In the genomic region with DNA sequence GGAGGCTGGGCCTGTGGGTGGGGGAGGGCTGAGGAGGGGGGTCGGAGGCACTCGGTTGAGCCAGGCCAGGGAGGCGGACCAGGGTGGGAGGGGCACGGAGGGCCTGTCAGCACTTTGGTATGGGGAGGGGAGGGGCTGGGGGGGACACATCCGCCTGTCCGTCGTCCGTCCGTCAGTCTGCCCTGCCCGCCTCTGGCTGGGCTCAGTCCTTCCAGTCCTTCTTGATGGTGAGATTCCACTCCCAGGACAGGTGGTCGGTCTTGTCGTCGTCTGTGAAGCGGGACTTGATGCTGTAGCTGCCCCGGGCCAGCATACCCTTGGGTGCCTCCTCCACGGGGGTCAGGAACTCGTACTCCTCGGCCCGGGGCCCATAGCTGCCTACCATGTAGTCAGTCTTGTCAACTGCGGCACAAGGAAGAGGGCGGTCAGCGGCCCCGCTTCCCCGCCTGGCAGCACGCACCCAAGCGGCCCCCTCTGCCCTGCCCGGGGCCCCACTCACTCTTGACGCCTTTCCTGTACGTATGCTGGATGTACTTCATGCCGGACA, we compare ENCODE assay signal across 6 cellular contexts. TPM values are rescaled to one million over a fixed set of nuclear protein-coding genes. Genes with fewer than 3 reads are reported as not detected.
DNase-seq lines count a peak whose midpoint lies in the region; ATAC-seq, FAIRE-seq and TF ChIP-seq lines count a peak whose summit lies in the region.

No MANE protein-coding gene starts in this region.

- H3K9me3 Mint-ChIP-seq in T-cell = no peaks in the 10 kb centered on the region

- peaks cover 0 to 10% of the 10 kb centered on the region in 2 donors for H3K36me3 ChIP-seq in kidney (ENCODE audit: control insufficient read depth in 1 of 2, insufficient read depth in 2 of 2, low read length in 2 of 2)

- peak overlapping the region in 2 of 3 donors; percentile 41 to 81 for H3K4me3 Mint-ChIP-seq in T-cell

- H3K4me3 ChIP-seq in GM12875 (ENCODE audit: low read depth, low read length) (peak overlapping the region; percentile 81), kidney (ENCODE audit: low read length in 2 of 2) (no peak overlapping the region)

- H3K27ac Mint-ChIP-seq in T-cell = no peak overlapping the region

- H3K36me3 Mint-ChIP-seq in T-cell = no peaks in the 10 kb centered on the region

- H3K9me3 ChIP-seq in kidney (ENCODE audit: control insufficient read depth in 1 of 2, low read length in 2 of 2) = no peaks in the 10 kb centered on the region

- POLR2A ChIA-PET in T-cell (lab: Charles Lee) = no interaction called here

- ATAC-seq in T-cell (replicated peaks in 1 of 4) = no peak
- ATAC-seq in HG03159 (IDR thresholded peaks at IDR 0.05; ENCODE audit: unreplicated experiment) = no peak
- no peak for ATAC-seq in GM21528 (IDR thresholded peaks at IDR 0.05; ENCODE audit: low FRiP score, unreplicated experiment)
- no peak for ATAC-seq in HG03095 (IDR thresholded peaks at IDR 0.05; ENCODE audit: unreplicated experiment)

- CTCF ChIA-PET in T-cell (lab: Charles Lee) = no interaction called here

- no peak for FAIRE-seq in kidney (lab: Jason Lieb, UNC)

- intact Hi-C loops in kidney (cut with DNase I) = no loop called here

- H3K4me1 Mint-ChIP-seq in T-cell = peaks cover 34 to 47% (median 35%) of the 10 kb centered on the region in 3 donors

- DNase-seq in T-cell = no peak
- DNase-seq in kidney = peak; percentile 88

- H3K27ac ChIP-seq in kidney (ENCODE audit: low read depth in 2 of 2, low read length in 2 of 2) = peak overlapping the region in 1 of 2 donors; percentile 51

- H3K9ac ChIP-seq in kidney (ENCODE audit: low read length in 2 of 2) = no peak overlapping the region

- H3K27me3 Mint-ChIP-seq in T-cell = no peaks in the 10 kb centered on the region

- H3K4me1 ChIP-seq in kidney (ENCODE audit: control insufficient read depth in 1 of 2, insufficient read depth in 1 of 2, low read depth in 1 of 2, low read length in 2 of 2) = peaks cover 35 to 41% of the 10 kb centered on the region in 2 donors

- TF ChIP-seq CTCF in GM12875 (IDR thresholded peaks at IDR 0.05; ENCODE audit: borderline replicate concordance, insufficient read depth, low read depth, low read length) (no peak), kidney (IDR thresholded peaks at IDR 0.05; ENCODE audit: borderline replicate concordance, extremely low read depth, insufficient read depth) (no peak)

RNA-seq across cellular contexts. Expression of a gene that starts 2.4 kb away (rescaled TPM):
- 100 to 1,000 TPM; 473 to 577 (median 504) TPM for total RNA-seq in T-cell
- 453 TPM for total RNA-seq in kidney
- polyA plus RNA-seq in kidney (ENCODE audit: insufficient read depth, low read depth, low replicate concordance) = 424 TPM

RNA-seq across cellular contexts. Expression of a gene that starts 8.4 kb away (rescaled TPM):
- total RNA-seq in T-cell = 100 to 1,000 TPM; 228 to 324 (median 269) TPM
- total RNA-seq in kidney = 482 TPM
- polyA plus RNA-seq in kidney (ENCODE audit: insufficient read depth, low read depth, low replicate concordance) = 411 TPM

RNA-seq across cellular contexts. Expression of a gene that starts 22.6 kb away (rescaled TPM):
- total RNA-seq in T-cell (10 to 100 TPM; 58.2 to 82.9 (median 63.4) TPM), kidney (59.3 TPM)
- 45.3 TPM for polyA plus RNA-seq in kidney (ENCODE audit: insufficient read depth, low read depth, low replicate concordance)

RNA-seq across cellular contexts. Expression of a gene that starts 22.8 kb away (rescaled TPM):
- total RNA-seq in T-cell = 10 to 100 TPM; 37.6 to 61.3 (median 51.1) TPM
- total RNA-seq in kidney = 88.6 TPM
- polyA plus RNA-seq in kidney (ENCODE audit: insufficient read depth, low read depth, low replicate concordance) = 220 TPM

RNA-seq across cellular contexts. Expression of a gene that starts 33.3 kb away (rescaled TPM):
- under 1 TPM; 0.16 to 0.51 (median 0.41) TPM for total RNA-seq in T-cell
- total RNA-seq in kidney = 0.66 TPM
- 1.4 TPM for polyA plus RNA-seq in kidney (ENCODE audit: insufficient read depth, low read depth, low replicate concordance)
